In the genomic region with DNA sequence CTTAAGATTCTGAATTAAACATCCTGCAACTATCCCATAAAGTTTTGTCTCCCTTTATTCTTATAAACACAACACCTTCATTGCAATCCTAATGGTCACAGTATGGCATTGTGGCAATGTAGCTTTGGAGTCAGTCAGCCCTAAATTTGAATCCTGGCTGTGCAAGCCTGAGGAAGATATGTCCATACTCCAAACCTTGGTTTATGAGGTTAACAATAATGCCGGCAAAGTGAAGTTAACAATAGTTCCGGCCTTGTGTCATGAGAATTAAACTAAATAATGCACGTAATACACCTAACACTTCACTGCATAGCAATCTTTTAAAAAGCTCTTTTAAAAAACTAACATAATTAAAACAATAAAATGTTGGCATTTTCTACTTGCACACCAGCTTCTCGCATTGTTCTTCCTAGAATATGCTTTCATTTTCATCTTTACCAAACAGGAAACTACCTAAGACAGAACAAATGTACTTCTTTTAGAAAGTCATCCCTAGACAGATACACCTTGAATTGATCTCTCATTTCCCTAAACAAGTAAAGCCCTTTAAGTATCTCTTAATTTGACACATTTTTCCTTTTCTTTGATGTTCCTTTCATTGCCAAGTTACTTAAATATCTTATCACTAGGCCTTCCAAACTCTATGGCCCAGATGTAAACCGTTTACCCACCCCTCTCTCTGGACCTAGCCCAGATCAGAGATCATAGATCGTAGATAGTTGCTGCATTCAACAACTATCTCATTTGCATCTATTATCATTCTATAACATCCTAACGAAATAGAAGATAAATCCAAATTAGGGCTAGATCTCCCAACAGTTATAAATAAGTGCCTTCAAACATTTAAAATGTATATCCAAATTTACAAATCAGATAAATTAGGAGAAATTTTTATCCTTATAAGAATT, we compare ENCODE assay signal across 9 cellular contexts.
DNase-seq lines count a peak whose midpoint lies in the region; ATAC-seq, FAIRE-seq and TF ChIP-seq lines count a peak whose summit lies in the region.
"Had no signal": no experiment of that assay in that cellular context is flagged by ENCODE, and none has a peak within 500 bp of the region (broad histone marks: within the 10 kb centered on the region; RNA-seq: fewer than 3 reads in every experiment).

No MANE protein-coding gene starts in this region.

- H3K9ac ChIP-seq in astrocyte (ENCODE audit: low read length) = no peak overlapping the region

- peaks cover 52% of the 10 kb centered on the region for H3K4me1 ChIP-seq in cardiac muscle cell (ENCODE audit: low read depth)
- H3K4me1 ChIP-seq in astrocyte (ENCODE audit: insufficient read depth, low read length) = peaks cover 48% of the 10 kb centered on the region
- H3K4me1 ChIP-seq in thoracic aorta (ENCODE audit: control insufficient read depth in 1 of 2, low read depth in 2 of 2) = peaks cover 55 to 83% of the 10 kb centered on the region in 2 donors

- DNase-seq in cardiac muscle cell (ENCODE audit: low read depth in 1 of 2, low spot score in 1 of 2) (no peak), cardiac septum (ENCODE audit: low spot score) (no peak), astrocyte (ENCODE audit: low read depth) (no peak), thoracic aorta (ENCODE audit: low spot score) (no peak), RPMI8226 (no peak), mesenteric fat pad (ENCODE audit: low spot score) (no peak), NCI-H1105 treated with DMSO at 0.1 percent for 48 hours (lab: John Stamatoyannopoulos, UW) (no peak)

- H3K4me2 ChIP-seq in astrocyte (ENCODE audit: low read length) = no peak overlapping the region

- TF ChIP-seq CTCF in cardiac muscle cell (IDR thresholded peaks at IDR 0.05; ENCODE audit: low read depth, low read length) = no peak
- no peak for TF ChIP-seq CTCF in astrocyte (IDR thresholded peaks at IDR 0.05; ENCODE audit: insufficient read depth, low read depth, low read length)
- no peak for TF ChIP-seq CTCF in thoracic aorta (IDR thresholded peaks at IDR 0.05)

- H3K27me3 Mint-ChIP-seq in astrocyte (ENCODE audit: low read depth, unreplicated experiment) = no peaks in the 10 kb centered on the region

- ATAC-seq in HG03097 (IDR thresholded peaks at IDR 0.05; ENCODE audit: low FRiP score, unreplicated experiment) = peak; percentile 83
- ATAC-seq in thoracic aorta (ENCODE audit: insufficient number of reproducible peaks, low FRiP score, low read depth) = no peak

- no peak overlapping the region for H2AFZ ChIP-seq in astrocyte (ENCODE audit: low read depth, low read length)

- H3K27ac Mint-ChIP-seq in astrocyte (ENCODE audit: unreplicated experiment) = no peak overlapping the region

- H3K27me3 ChIP-seq in cardiac muscle cell (no peaks in the 10 kb centered on the region), astrocyte (ENCODE audit: insufficient read depth, low read length) (no peaks in the 10 kb centered on the region), thoracic aorta (replicated peaks; ENCODE audit: insufficient read depth) (no peaks in the 10 kb centered on the region)

- no peaks in the 10 kb centered on the region for H3K9me3 Mint-ChIP-seq in astrocyte (ENCODE audit: unreplicated experiment)

- peaks cover 58% of the 10 kb centered on the region for H4K20me1 ChIP-seq in astrocyte (ENCODE audit: insufficient read depth, low read length)

- intact Hi-C loops in cardiac septum (cut with DNase I) = no loop called here

- peaks cover 98% of the 10 kb centered on the region for H3K79me2 ChIP-seq in astrocyte (ENCODE audit: insufficient read depth, low read length)

- H3K4me3 ChIP-seq in cardiac muscle cell (no peak overlapping the region), astrocyte (ENCODE audit: insufficient read depth, low read depth, low read length) (no peak overlapping the region), thoracic aorta (peak overlapping the region; percentile 57)
- H3K4me3 ChIP-seq: lung had no signal

- peaks cover 9% of the 10 kb centered on the region for H3K36me3 Mint-ChIP-seq in astrocyte (ENCODE audit: low read depth, unreplicated experiment)

- peaks cover 61% of the 10 kb centered on the region for H3K4me1 Mint-ChIP-seq in astrocyte (ENCODE audit: low read depth, unreplicated experiment)

- no peaks in the 10 kb centered on the region for H3K9me3 ChIP-seq in cardiac muscle cell (ENCODE audit: low read depth)
- no peaks in the 10 kb centered on the region for H3K9me3 ChIP-seq in astrocyte (ENCODE audit: insufficient read depth, low read depth, low read length)
- H3K9me3 ChIP-seq in thoracic aorta = no peaks in the 10 kb centered on the region

- H3K27ac ChIP-seq in cardiac muscle cell (peak overlapping the region; percentile 72), astrocyte (ENCODE audit: low read depth, low read length) (peak overlapping the region; percentile 82), thoracic aorta (peak overlapping the region; percentile 37 to 84)

- H3K4me3 Mint-ChIP-seq in astrocyte (ENCODE audit: unreplicated experiment) = no peak overlapping the region

- H3K36me3 ChIP-seq in cardiac muscle cell = no peaks in the 10 kb centered on the region
- H3K36me3 ChIP-seq in astrocyte (ENCODE audit: insufficient read depth, low read length) = no peaks in the 10 kb centered on the region
- no peaks in the 10 kb centered on the region for H3K36me3 ChIP-seq in thoracic aorta

- no peak for FAIRE-seq in astrocyte (lab: Jason Lieb, UNC)
